ENCODE assay signal across 17 cellular contexts in the genomic region with DNA sequence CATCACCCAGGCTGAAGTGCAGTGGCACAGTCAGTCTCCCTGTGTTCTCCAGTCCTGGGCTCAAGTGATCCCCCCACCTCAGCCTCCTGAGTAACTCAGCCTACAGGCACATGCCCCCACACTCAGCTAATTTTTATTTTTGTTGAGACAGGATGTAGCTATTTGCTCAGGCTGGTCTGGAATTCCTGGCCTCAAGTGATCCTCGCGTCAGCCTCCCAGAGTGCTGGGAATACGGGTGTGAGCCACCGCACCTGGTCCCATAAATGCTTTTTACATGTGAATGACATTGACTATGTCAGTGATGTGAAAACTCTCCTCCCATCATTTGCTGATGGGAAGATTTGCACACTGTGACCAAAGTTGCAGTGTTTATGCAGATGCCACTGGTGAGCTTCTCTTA. TPM values are rescaled to one million over a fixed set of nuclear protein-coding genes. Genes with fewer than 3 reads are reported as not detected.
DNase-seq lines count a peak whose midpoint lies in the region; ATAC-seq and TF ChIP-seq lines count a peak whose summit lies in the region.
"Had no signal": no experiment of that assay in that cellular context is flagged by ENCODE, and none has a peak within 500 bp of the region (broad histone marks: within the 10 kb centered on the region; RNA-seq: fewer than 3 reads in every experiment).

No MANE protein-coding gene starts in this region.

- H3K18ac ChIP-seq in trophoblast cell (ENCODE audit: low read length): no peak overlapping the region

- no peak overlapping the region for H3K4ac ChIP-seq in trophoblast cell (ENCODE audit: low read depth, low read length)

- no peak overlapping the region for H2AK5ac ChIP-seq in trophoblast cell (ENCODE audit: low read length)

- no peak overlapping the region for H3K27ac ChIP-seq in trophoblast cell (ENCODE audit: low read depth, low read length)
- H3K27ac ChIP-seq: BLaER1, C4-2B, GM23248 had no signal

- H3K9ac ChIP-seq in trophoblast cell (ENCODE audit: low read length): no peak overlapping the region
- H3K9ac ChIP-seq: BLaER1, GM23248 had no signal

- H2AFZ ChIP-seq in trophoblast cell (ENCODE audit: insufficient read depth, low read length, poor library complexity): no peak overlapping the region
- H2AFZ ChIP-seq: GM23248 had no signal

- H3K27me3 Mint-ChIP-seq in nephron progenitor cell (ENCODE audit: low read depth, poor library complexity): no peaks in the 10 kb centered on the region
- H3K27me3 Mint-ChIP-seq in activated naive CD8-positive, alpha-beta T cell treated with anti-CD3 and anti-CD28 coated beads, Interleukin-2, amount 50 U/mL, for 24 hours: peaks cover 2% of the 10 kb centered on the region
- H3K27me3 Mint-ChIP-seq: CD4-positive, CD25-positive, alpha-beta regulatory T cell had no signal

- H3K79me1 ChIP-seq in trophoblast cell (ENCODE audit: low read length): peaks cover 4% of the 10 kb centered on the region

- H2BK5ac ChIP-seq in trophoblast cell (ENCODE audit: low read depth, low read length, poor library complexity): no peak overlapping the region

- ATAC-seq in GM18909 (IDR thresholded peaks at IDR 0.05; ENCODE audit: poor library complexity, unreplicated experiment): no peak
- ATAC-seq in activated naive CD8-positive, alpha-beta T cell treated with anti-CD3 and anti-CD28 coated beads, Interleukin-2, amount 50 U/mL, for 24 hours: no peak
- ATAC-seq: CD8-positive, alpha-beta T cell had no signal

- H3K4me1 ChIP-seq in trophoblast cell (ENCODE audit: control insufficient read depth in 1 of 2, insufficient read depth in 2 of 2, low read length in 2 of 2): peaks cover 9 to 11% of the 10 kb centered on the region in 2 experiments

- DNase-seq in NCI-H460 (ENCODE audit: extremely low read depth, low read depth) (peak; percentile 54), NCI-H69 (lab: John Stamatoyannopoulos, UW) (peak; percentile 24), nephron progenitor cell (no peak), trophoblast cell (peak; percentile 94)
- no peak for DNase-seq in activated naive CD8-positive, alpha-beta T cell treated with anti-CD3 and anti-CD28 coated beads, Interleukin-2, amount 50 U/mL, for 24 hours
- DNase-seq: Caco-2; CD4-positive, CD25-positive, alpha-beta regulatory T cell; DMS153; DMS79 treated with DMSO at 0.1 percent for 48 hours; GF-D8; GM23248; HCEC 1CT had no signal

- no peak overlapping the region for H2BK12ac ChIP-seq in trophoblast cell (ENCODE audit: low read length)

- H4K12ac ChIP-seq in trophoblast cell (ENCODE audit: low read depth, low read length): no peak overlapping the region

- H3K4me3 ChIP-seq in trophoblast cell (ENCODE audit: low read depth, low read length): no peak overlapping the region
- H3K4me3 ChIP-seq: BLaER1, GM23248 had no signal

- H3K36me3 Mint-ChIP-seq in nephron progenitor cell (ENCODE audit: low read depth): no peaks in the 10 kb centered on the region
- H3K36me3 Mint-ChIP-seq in activated naive CD8-positive, alpha-beta T cell treated with anti-CD3 and anti-CD28 coated beads, Interleukin-2, amount 50 U/mL, for 24 hours (ENCODE audit: low read depth): no peaks in the 10 kb centered on the region
- H3K36me3 Mint-ChIP-seq: CD4-positive, CD25-positive, alpha-beta regulatory T cell; CD8-positive, alpha-beta T cell had no signal

- no peak overlapping the region for H3K4me3 Mint-ChIP-seq in nephron progenitor cell
- H3K4me3 Mint-ChIP-seq in activated naive CD8-positive, alpha-beta T cell treated with anti-CD3 and anti-CD28 coated beads, Interleukin-2, amount 50 U/mL, for 24 hours: no peak overlapping the region
- H3K4me3 Mint-ChIP-seq: B cell; CD4-positive, CD25-positive, alpha-beta regulatory T cell; CD8-positive, alpha-beta T cell had no signal

- no peak overlapping the region for H3K23ac ChIP-seq in trophoblast cell (ENCODE audit: low read length)

- H4K8ac ChIP-seq in trophoblast cell (ENCODE audit: low read depth, low read length): no peak overlapping the region

- WGBS in trophoblast cell (ENCODE audit: extremely low coverage, insufficient coverage, insufficient read length): no CpG with 5 or more reads among the region's 4 CpGs

- H3K14ac ChIP-seq in trophoblast cell (ENCODE audit: low read length): no peak overlapping the region

- H3K36me3 ChIP-seq in trophoblast cell (ENCODE audit: control insufficient read depth in 1 of 2, insufficient read depth in 2 of 2, low read length in 2 of 2): peaks cover 22 to 25% of the 10 kb centered on the region in 2 experiments
- H3K36me3 ChIP-seq: BLaER1 had no signal

- H3K79me2 ChIP-seq in trophoblast cell (ENCODE audit: control insufficient read depth, insufficient read depth, low read length, poor library complexity): no peaks in the 10 kb centered on the region

- H4K91ac ChIP-seq in trophoblast cell (ENCODE audit: low read depth, low read length): no peak overlapping the region

- peaks cover 2% of the 10 kb centered on the region for H3K9me3 ChIP-seq in trophoblast cell (ENCODE audit: insufficient read depth, low read depth, low read length)
- H3K9me3 ChIP-seq: BLaER1, Caco-2 had no signal

- H2BK120ac ChIP-seq in trophoblast cell (ENCODE audit: insufficient read depth, low read length, poor library complexity): no peak overlapping the region

- no peaks in the 10 kb centered on the region for H3K27me3 ChIP-seq in trophoblast cell (ENCODE audit: insufficient read depth, low read length)
- H3K27me3 ChIP-seq: BLaER1 had no signal

- no peaks in the 10 kb centered on the region for H3K9me3 Mint-ChIP-seq in nephron progenitor cell
- no peaks in the 10 kb centered on the region for H3K9me3 Mint-ChIP-seq in activated naive CD8-positive, alpha-beta T cell treated with anti-CD3 and anti-CD28 coated beads, Interleukin-2, amount 50 U/mL, for 24 hours
- H3K9me3 Mint-ChIP-seq: CD4-positive, CD25-positive, alpha-beta regulatory T cell; CD8-positive, alpha-beta T cell had no signal

- H3K27ac Mint-ChIP-seq in nephron progenitor cell: peak overlapping the region; percentile 69
- no peak overlapping the region for H3K27ac Mint-ChIP-seq in activated naive CD8-positive, alpha-beta T cell treated with anti-CD3 and anti-CD28 coated beads, Interleukin-2, amount 50 U/mL, for 24 hours
- H3K27ac Mint-ChIP-seq: B cell; CD8-positive, alpha-beta T cell had no signal

- TF ChIP-seq CTCF in nephron progenitor cell (IDR thresholded peaks at IDR 0.05): no peak

- H3K4me2 ChIP-seq in trophoblast cell (ENCODE audit: low read length): no peak overlapping the region

- peaks cover 69% of the 10 kb centered on the region for H3K4me1 Mint-ChIP-seq in nephron progenitor cell
- no peaks in the 10 kb centered on the region for H3K4me1 Mint-ChIP-seq in activated naive CD8-positive, alpha-beta T cell treated with anti-CD3 and anti-CD28 coated beads, Interleukin-2, amount 50 U/mL, for 24 hours
- H3K4me1 Mint-ChIP-seq: B cell had no signal

RNA-seq across cellular contexts. Expression of gene PLCD3, which starts 15.0 kb away (rescaled TPM):
- total RNA-seq in NCI-H460 (2014; rRNA removed; shearing (Covaris generic)): 92.9 and 99.6 TPM in 2 replicates
- polyA plus RNA-seq in NCI-H460 (2014; cell fraction: nucleus; rRNA removed): 78.6 and 108 TPM in 2 replicates
- 53.9 and 61.0 TPM in 2 replicates for polyA plus RNA-seq in trophoblast cell (2013)

RNA-seq across cellular contexts. Expression of gene ACBD4, which starts 18.2 kb away (rescaled TPM):
- 12.0 and 12.3 TPM in 2 replicates for total RNA-seq in NCI-H460 (2014; rRNA removed; shearing (Covaris generic))
- 42.4 and 51.4 TPM in 2 replicates for polyA plus RNA-seq in NCI-H460 (2014; cell fraction: nucleus; rRNA removed)
- polyA plus RNA-seq in trophoblast cell (2013): 3.8 TPM in 2 replicates

RNA-seq across cellular contexts. Expression of gene HEXIM1, which starts 31.0 kb away (rescaled TPM):
- total RNA-seq in NCI-H460 (2014; rRNA removed; shearing (Covaris generic)): 11.5 and 19.0 TPM in 2 replicates
- 5.2 and 7.5 TPM in 2 replicates for polyA plus RNA-seq in NCI-H460 (2014; cell fraction: nucleus; rRNA removed)
- 108 and 114 TPM in 2 replicates for polyA plus RNA-seq in trophoblast cell (2013)

RNA-seq across cellular contexts. Expression of gene HEXIM2, which starts 44.4 kb away (rescaled TPM):
- total RNA-seq in NCI-H460 (2014; rRNA removed; shearing (Covaris generic)): 4.0 and 6.4 TPM in 2 replicates
- polyA plus RNA-seq in NCI-H460 (2014; cell fraction: nucleus; rRNA removed): 9.2 and 9.3 TPM in 2 replicates
- 4.2 and 4.3 TPM in 2 replicates for polyA plus RNA-seq in trophoblast cell (2013)

RNA-seq across cellular contexts. Expression of gene NMT1, which starts 56.2 kb away (rescaled TPM):
- total RNA-seq in NCI-H460 (2014; rRNA removed; shearing (Covaris generic)): 88.9 and 561 TPM in 2 replicates
- 66.9 and 86.9 TPM in 2 replicates for polyA plus RNA-seq in NCI-H460 (2014; cell fraction: nucleus; rRNA removed)
- 114 and 115 TPM in 2 replicates for polyA plus RNA-seq in trophoblast cell (2013)

Comparison
In these comparisons a context has a peak if more than half of its experiments do, and no peak if none do; other contexts are left out.
1. DNase-seq: peak in NCI-H460 (single experiment), NCI-H69 (single experiment) and trophoblast cell (2 of 2); none in nephron progenitor cell (single experiment) and activated naive CD8-positive, alpha-beta T cell treated with anti-CD3 and anti-CD28 coated beads, Interleukin-2, amount 50 U/mL, for 24 hours (single experiment).